In genomic region chr2:46982356-46983064, GRCh38 we compare ENCODE assay signal across 9 cellular contexts. TPM values are rescaled to one million over a fixed set of nuclear protein-coding genes. Genes with fewer than 3 reads are reported as not detected.
DNase-seq lines count a peak whose midpoint lies in the region; ATAC-seq and TF ChIP-seq lines count a peak whose summit lies in the region.
"Had no signal": no experiment of that assay in that cellular context is flagged by ENCODE, and none has a peak within 500 bp of the region (broad histone marks: within the 10 kb centered on the region; RNA-seq: fewer than 3 reads in every experiment).

No MANE protein-coding gene starts in this region.

- ATAC-seq in HG02588 (IDR thresholded peaks at IDR 0.05; ENCODE audit: unreplicated experiment), result peak; percentile 19
- ATAC-seq in GM19328 (IDR thresholded peaks at IDR 0.05; ENCODE audit: unreplicated experiment), result no peak
- no peak for ATAC-seq in HG03571 (IDR thresholded peaks at IDR 0.05; ENCODE audit: unreplicated experiment)
- ATAC-seq in HG03565 (IDR thresholded peaks at IDR 0.05; ENCODE audit: unreplicated experiment), result no peak

- H3K27me3 Mint-ChIP-seq in CD4-positive, alpha-beta memory T cell, result no peaks in the 10 kb centered on the region
- H3K27me3 Mint-ChIP-seq: brain had no signal

- no peak for TF ChIP-seq CTCF in sigmoid colon (IDR thresholded peaks at IDR 0.05)

- TF ChIP-seq POLR2A in sigmoid colon (IDR thresholded peaks at IDR 0.05), result no peak

- peaks cover 17% of the 10 kb centered on the region for H3K36me3 ChIP-seq in CD4-positive, alpha-beta memory T cell (ENCODE audit: insufficient read depth, low read length)
- H3K36me3 ChIP-seq in adipocyte (ENCODE audit: control insufficient read depth, insufficient read depth, low read length, severe bottlenecking), result peaks cover 50% of the 10 kb centered on the region
- H3K36me3 ChIP-seq in sigmoid colon, result peaks cover 0 to 21% (median 2%) of the 10 kb centered on the region in 4 donors

- peaks cover 29 to 72% (median 54%) of the 10 kb centered on the region in 4 donors for H3K4me1 Mint-ChIP-seq in CD4-positive, alpha-beta memory T cell

- no peak for DNase-seq in CD4-positive, alpha-beta memory T cell
- DNase-seq in adipocyte (ENCODE audit: low read depth) (no peak), sigmoid colon (no peak), NCI-H226 (no peak)

- no peaks in the 10 kb centered on the region for H3K9me3 ChIP-seq in CD4-positive, alpha-beta memory T cell (ENCODE audit: control insufficient read depth in 1 of 2, low read length in 2 of 2)
- H3K9me3 ChIP-seq in adipocyte (ENCODE audit: control insufficient read depth, low read length) (no peaks in the 10 kb centered on the region), sigmoid colon (no peaks in the 10 kb centered on the region)

- peaks cover 48% of the 10 kb centered on the region for H3K4me1 ChIP-seq in CD4-positive, alpha-beta memory T cell (ENCODE audit: insufficient read depth, low read length)
- H3K4me1 ChIP-seq in adipocyte (ENCODE audit: control insufficient read depth, insufficient read depth, low read length) (peaks cover 38% of the 10 kb centered on the region), sigmoid colon (peaks cover 3 to 56% (median 41%) of the 10 kb centered on the region in 4 donors)

- H3K36me3 Mint-ChIP-seq in CD4-positive, alpha-beta memory T cell, result peaks cover 15 to 53% of the 10 kb centered on the region in 2 donors

- no peaks in the 10 kb centered on the region for H3K27me3 ChIP-seq in CD4-positive, alpha-beta memory T cell (ENCODE audit: insufficient read depth, low read length)
- no peaks in the 10 kb centered on the region for H3K27me3 ChIP-seq in adipocyte (replicated peaks; ENCODE audit: control insufficient read depth, insufficient read depth, low read length)
- H3K27me3 ChIP-seq in sigmoid colon, result no peaks in the 10 kb centered on the region

- peak overlapping the region in 1 of 8 donors; percentile 10 for H3K4me3 Mint-ChIP-seq in CD4-positive, alpha-beta memory T cell
- H3K4me3 Mint-ChIP-seq: brain had no signal

- no peak overlapping the region for H3K4me3 ChIP-seq in CD4-positive, alpha-beta memory T cell (ENCODE audit: low read length in 2 of 2)
- H3K4me3 ChIP-seq in adipocyte (ENCODE audit: low read length) (no peak overlapping the region), sigmoid colon (no peak overlapping the region)

- TF ChIP-seq EP300 in sigmoid colon (IDR thresholded peaks at IDR 0.05), result no peak

- POLR2A ChIA-PET in CD4-positive, alpha-beta memory T cell (lab: Charles Lee; ENCODE audit: partially characterized antibody), result interaction anchor here (2.0 kb wide), 1 partner anchor 39 kb away, joined by 8 read pairs; no protein-coding TSS in a partner anchor

- no peaks in the 10 kb centered on the region for H3K9me3 Mint-ChIP-seq in CD4-positive, alpha-beta memory T cell
- H3K9me3 Mint-ChIP-seq: brain had no signal

- H3K27ac Mint-ChIP-seq in CD4-positive, alpha-beta memory T cell, result peak overlapping the region in 6 of 7 donors; percentile 50 to 86 (median 78)

- intact Hi-C loops in CD4-positive, alpha-beta memory T cell (cut with micrococcal nuclease), result no loop called here
- intact Hi-C loops in sigmoid colon (cut with DNase I), result no loop called here

- CTCF ChIA-PET in CD4-positive, alpha-beta memory T cell (lab: Charles Lee; ENCODE audit: partially characterized antibody), result interaction anchor here (0.9 kb wide), 1 partner anchor 58 kb away, joined by 4 read pairs; no protein-coding TSS in a partner anchor

- peak overlapping the region; percentile 23 for H3K9ac ChIP-seq in adipocyte (ENCODE audit: low read length)

- 74 to 93% methylated on average over 5 of the region's 5 CpGs for WGBS in sigmoid colon, 2 donors

- no peak overlapping the region for H3K27ac ChIP-seq in CD4-positive, alpha-beta memory T cell (ENCODE audit: low read depth, low read length)
- peak overlapping the region in 3 of 4 donors; percentile 54 to 85 (median 80) for H3K27ac ChIP-seq in sigmoid colon

RNA-seq across cellular contexts. Expression of gene TTC7A, which starts 41.5 kb away (rescaled TPM):
- 10 to 100 TPM; 44.5 to 44.8 TPM for total RNA-seq in CD4-positive, alpha-beta memory T cell
- polyA plus RNA-seq in CD4-positive, alpha-beta memory T cell, result 10 to 100 TPM in 1 of 2 donors, 1 to 10 TPM in 1; 8.6 to 24.9 TPM
- total RNA-seq in sigmoid colon, result 10 to 100 TPM; 11.7 to 21.9 (median 14.8) TPM
- polyA plus RNA-seq in sigmoid colon, result 10 to 100 TPM; 18.6 to 29.4 (median 20.1) TPM
